8 cellular contexts compared by ENCODE assay signal in the genomic region with DNA sequence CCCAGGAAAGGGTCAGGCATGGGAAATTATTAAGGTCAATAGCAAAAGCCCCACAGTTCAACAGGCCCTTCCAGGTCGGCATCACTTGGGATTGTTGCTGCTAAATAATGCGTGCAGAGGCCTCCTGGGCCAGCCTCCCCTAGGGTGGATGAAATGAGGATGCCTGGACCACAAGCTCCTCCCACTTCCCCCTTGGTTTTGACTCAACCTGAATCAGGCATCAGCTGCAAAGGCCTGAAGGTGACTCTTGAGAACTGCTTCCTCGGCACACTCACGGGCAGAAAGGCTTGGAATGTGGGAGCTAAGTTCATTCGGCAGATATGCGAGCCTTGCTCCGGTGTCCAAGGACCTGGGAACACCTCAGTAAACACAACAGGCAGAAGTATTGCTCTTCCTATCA.
DNase-seq lines count a peak whose midpoint lies in the region; ATAC-seq and TF ChIP-seq lines count a peak whose summit lies in the region.

No MANE protein-coding gene starts in this region.

- DNase-seq in T-cell (peak; percentile 46 to 81 (median 70)), ascending aorta (ENCODE audit: low spot score in 2 of 2) (no peak), posterior cingulate gyrus (no peak), NCI-H2081 (lab: John Stamatoyannopoulos, UW) (no peak), Caco-2 (no peak)
- DNase-seq in stimulated activated CD4-positive, alpha-beta T cell treated with anti-CD3 and anti-CD28 coated beads, Interleukin-15, amount 100 ng/mL, for 1 hour (ENCODE audit: low read depth in 1 of 2, low spot score in 1 of 2): peak; percentile 41 to 53

- peak overlapping the region; percentile 57 to 75 (median 70) for H3K4me3 Mint-ChIP-seq in T-cell
- H3K4me3 Mint-ChIP-seq in Caco-2 (ENCODE audit: unreplicated experiment): no peak overlapping the region

- H3K9me3 ChIP-seq in ascending aorta (no peaks in the 10 kb centered on the region), Caco-2 (no peaks in the 10 kb centered on the region)

- H3K27ac Mint-ChIP-seq in T-cell (peak overlapping the region; percentile 100), Caco-2 (ENCODE audit: unreplicated experiment) (no peak overlapping the region)

- H3K27ac ChIP-seq in ascending aorta: peak overlapping the region; percentile 27 to 29

- H3K27me3 Mint-ChIP-seq in T-cell (no peaks in the 10 kb centered on the region), Caco-2 (ENCODE audit: insufficient read depth, unreplicated experiment) (no peaks in the 10 kb centered on the region)

- intact Hi-C loops in ascending aorta (cut with DNase I): no loop called here
- intact Hi-C loops in posterior cingulate gyrus (cut with DNase I): loop anchor here (10.0 kb wide), 1 partner anchor 258 kb away; no protein-coding TSS in a partner anchor
- intact Hi-C loops in Caco-2 (cut with micrococcal nuclease; ENCODE audit: unreplicated experiment): no loop called here

- H3K36me3 Mint-ChIP-seq in T-cell (peaks cover 45% of the 10 kb centered on the region), Caco-2 (ENCODE audit: insufficient read depth, unreplicated experiment) (no peaks in the 10 kb centered on the region)

- H3K4me1 Mint-ChIP-seq in T-cell: peaks cover 92 to 95% (median 94%) of the 10 kb centered on the region in 3 donors
- H3K4me1 Mint-ChIP-seq in Caco-2 (ENCODE audit: low read depth, unreplicated experiment): peaks cover 6% of the 10 kb centered on the region

- H3K4me3 ChIP-seq in ascending aorta: no peak overlapping the region
- H3K4me3 ChIP-seq in Caco-2 (ENCODE audit: low read depth, low read length): no peak overlapping the region

- ATAC-seq in GM19023 (IDR thresholded peaks at IDR 0.05; ENCODE audit: unreplicated experiment) (peak; percentile 37), HG03103 (IDR thresholded peaks at IDR 0.05; ENCODE audit: low read depth, unreplicated experiment) (peak; percentile 34), T-cell (replicated peaks in 1 of 4) (peak; percentile 52 to 62 (median 59))

- no peaks in the 10 kb centered on the region for H3K9me3 Mint-ChIP-seq in T-cell
- no peaks in the 10 kb centered on the region for H3K9me3 Mint-ChIP-seq in Caco-2 (ENCODE audit: unreplicated experiment)

- H3K36me3 ChIP-seq in ascending aorta (peaks cover 5 to 19% of the 10 kb centered on the region in 2 donors), Caco-2 (ENCODE audit: control insufficient read depth, insufficient read depth, low read length) (no peaks in the 10 kb centered on the region; the same call in 1 of the 2 replicates)

- CTCF ChIA-PET in T-cell (lab: Charles Lee): interaction anchor here in 1 of 2 donors (0.6 to 1.8 kb wide), 7 partner anchors 8 to 261 kb away, joined by 3 to 9 read pairs (median 4); no protein-coding TSS in a partner anchor
- CTCF ChIA-PET in Caco-2 (lab: Charles Lee): no interaction called here

- POLR2A ChIA-PET in T-cell (lab: Charles Lee) (interaction anchor here (0.5 to 1.3 kb wide), 7 partner anchors 8 to 67 kb away, joined by 3 to 6 read pairs (median 3); no protein-coding TSS in a partner anchor), Caco-2 (lab: Charles Lee) (no interaction called here)

- TF ChIP-seq CTCF in ascending aorta (IDR thresholded peaks at IDR 0.05) (no peak), Caco-2 (IDR thresholded peaks at IDR 0.05; ENCODE audit: insufficient read depth in 1 of 2, low read depth in 1 of 2, low read length in 1 of 2, severe bottlenecking in 1 of 2, unreplicated experiment in 1 of 2) (no peak)

- H3K4me1 ChIP-seq in ascending aorta (peaks cover 8 to 24% of the 10 kb centered on the region in 2 donors), Caco-2 (no peaks in the 10 kb centered on the region)

- BruUV-seq in Caco-2 (replicated peaks; lab: Mats Ljungman, UMichigan): no TSS peak

- H3K27me3 ChIP-seq in ascending aorta (no peaks in the 10 kb centered on the region), Caco-2 (replicated peaks; ENCODE audit: control insufficient read depth, insufficient read depth, low read length) (no peaks in the 10 kb centered on the region)

Comparison
In these comparisons a context has a peak if more than half of its experiments do, and no peak if none do; other contexts are left out.
1. DNase-seq: peak in T-cell (34 of 34) and stimulated activated CD4-positive, alpha-beta T cell treated with anti-CD3 and anti-CD28 coated beads, Interleukin-15, amount 100 ng/mL, for 1 hour (2 of 2); none in ascending aorta (0 of 2), posterior cingulate gyrus (0 of 10), NCI-H2081 (0 of 2) and Caco-2 (0 of 2).
2. Peak in every context shown above with its lines, with median percentiles within 50 percentile points of each other: ATAC-seq.